In the genomic region with DNA sequence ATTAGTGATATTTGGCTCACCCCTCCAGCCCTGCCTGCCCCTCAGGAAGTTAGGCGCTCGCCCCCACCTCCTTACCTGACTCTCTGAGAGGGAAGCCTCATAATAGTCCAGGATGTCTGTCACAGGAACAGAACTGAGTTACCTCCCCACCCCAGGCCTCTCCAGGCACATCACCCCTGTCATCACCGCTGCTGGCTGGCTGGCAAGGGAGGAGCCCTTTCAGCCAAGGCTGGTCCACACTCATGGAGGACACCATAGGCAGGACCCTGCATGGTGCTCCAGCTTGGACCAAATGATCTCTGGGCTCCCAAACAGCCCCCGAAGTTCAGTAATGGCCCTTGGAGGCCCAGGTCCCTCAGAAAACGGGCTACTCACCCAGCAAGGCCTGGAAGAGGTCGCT, we compare ENCODE assay signal across 8 cellular contexts.
A peak's percentile ranks its signal among the peaks of the same experiment; 100 is the strongest.
DNase-seq lines count a peak whose midpoint lies in the region; TF ChIP-seq lines count a peak whose summit lies in the region.

No MANE protein-coding gene starts in this region.

- H3K27me3 ChIP-seq in HUES6 (ENCODE audit: control insufficient read depth, insufficient read depth, low read length) (no peaks in the 10 kb centered on the region), muscle layer of colon (ENCODE audit: control insufficient read depth in 1 of 2, insufficient read depth in 2 of 2, low read length in 2 of 2) (no peaks in the 10 kb centered on the region)

- TF ChIP-seq CTCF in 22Rv1 (IDR thresholded peaks at IDR 0.05) = no peak

- DNase-seq in NCI-H2081 treated with DMSO at 0.1 percent for 48 hours (lab: John Stamatoyannopoulos, UW) = no peak
- DNase-seq in stimulated activated CD4-positive, alpha-beta T cell treated with anti-CD3 and anti-CD28 coated beads, Interleukin-2, amount 100 ng/mL, for 48 hours = no peak
- no peak for DNase-seq in DMS53 (lab: John Stamatoyannopoulos, UW)
- no peak for DNase-seq in COR-L47 (lab: John Stamatoyannopoulos, UW)

- peaks cover 47% of the 10 kb centered on the region for H3K4me1 ChIP-seq in HUES6 (ENCODE audit: control insufficient read depth, insufficient read depth, low read length)
- H3K4me1 ChIP-seq in muscle layer of colon (ENCODE audit: insufficient read depth, low read length) = peaks cover 58% of the 10 kb centered on the region

- H3K9me3 ChIP-seq in HUES6 (ENCODE audit: control insufficient read depth, insufficient read depth, low read depth, low read length) (no peaks in the 10 kb centered on the region), muscle layer of colon (ENCODE audit: low read length) (no peaks in the 10 kb centered on the region)

- H3K27ac ChIP-seq in 22Rv1 (peak overlapping the region; percentile 98), HUES6 (ENCODE audit: low read depth, low read length) (no peak overlapping the region), cingulate gyrus (ENCODE audit: low read depth, low read length) (peak overlapping the region; percentile 85), muscle layer of colon (ENCODE audit: low read depth, low read length) (peak overlapping the region; percentile 77)

- no peak overlapping the region for H3K9ac ChIP-seq in HUES6 (ENCODE audit: low read length)
- H3K9ac ChIP-seq in muscle layer of colon (ENCODE audit: low read length) = peak overlapping the region; percentile 86

- H3K4me3 ChIP-seq in HUES6 (ENCODE audit: low read depth, low read length) = peak overlapping the region; percentile 54
- peak overlapping the region in 1 of 2 donors; percentile 79 for H3K4me3 ChIP-seq in muscle layer of colon (ENCODE audit: low read depth in 1 of 2, low read length in 2 of 2)

- H3K36me3 ChIP-seq in HUES6 (ENCODE audit: control insufficient read depth, insufficient read depth, low read length) = peaks cover 23% of the 10 kb centered on the region
- H3K36me3 ChIP-seq in muscle layer of colon (ENCODE audit: insufficient read depth, low read length) = peaks cover 18% of the 10 kb centered on the region
